ENCODE assay signal across 28 cellular contexts in genomic region chr9:20215552-20215951, GRCh38.
"Had no signal": no experiment of that assay in that cellular context is flagged by ENCODE, and none has a peak within 500 bp of the region (broad histone marks: within the 10 kb centered on the region; RNA-seq: fewer than 3 reads in every experiment).

No MANE protein-coding gene starts in this region.

- H3K36me3 ChIP-seq: adrenal gland, colonic mucosa had no signal

- H3K4me1 ChIP-seq: adrenal gland, colonic mucosa had no signal

- H3K27ac ChIP-seq: adrenal gland, body of pancreas, colonic mucosa, epithelial cell of prostate, VCaP had no signal

- H3K9me3 Mint-ChIP-seq: activated CD4-positive, alpha-beta memory T cell treated with anti-CD3 and anti-CD28 coated beads for 36 hours; activated naive CD4-positive, alpha-beta T cell treated with anti-CD3 and anti-CD28 coated beads for 36 hours; activated naive CD4-positive, alpha-beta T cell treated with anti-CD3 and anti-CD28 coated beads, Interleukin-2, amount 50 U/mL, for 24 hours; activated naive CD8-positive, alpha-beta T cell treated with anti-CD3 and anti-CD28 coated beads for 36 hours; activated naive CD8-positive, alpha-beta T cell treated with anti-CD3 and anti-CD28 coated beads, Interleukin-2, amount 50 U/mL, for 24 hours; activated T-helper 1 cell treated with anti-CD3 and anti-CD28 coated beads, Interleukin-12 subunit alpha, Interleukin-12 subunit beta, Interleukin-2, Interleukin-4 antibody, amounts not matched to agents 30 ng/mL and 10 ng/mL and 1 ng/mL, durations not matched to agents 14 hours and 24 hours and 36 hours; activated T-helper 2 cell treated with anti-CD3 and anti-CD28 coated beads, Interferon-gamma antibody, Interleukin-2, Interleukin-4, amounts not matched to agents 10 μg/mL and 5 μg/mL and 100 μg/mL, durations not matched to agents 14 hours and 24 hours and 36 hours; WTC11 had no signal

- DNase-seq: activated CD4-positive, alpha-beta memory T cell treated with anti-CD3 and anti-CD28 coated beads for 36 hours; activated CD4-positive, alpha-beta T cell treated with anti-CD3 and anti-CD28 coated beads for 1 hour; activated CD4-positive, alpha-beta T cell treated with anti-CD3 and anti-CD28 coated beads for 48 hours; activated CD8-positive, alpha-beta memory T cell treated with anti-CD3 and anti-CD28 coated beads, Interleukin-2, amount 10 ng/mL, durations not matched to agents 7 days and 5 days; activated CD8-positive, alpha-beta memory T cell treated with anti-CD3 and anti-CD28 coated beads, Interleukin-2, amount 50 U/mL, for 4 hours; activated CD8-positive, alpha-beta T cell treated with anti-CD3 and anti-CD28 coated beads, Interleukin-2, amount 10 ng/mL, durations not matched to agents 7 days and 5 days; activated effector memory CD4-positive, alpha-beta T cell treated with anti-CD3 and anti-CD28 coated beads, Interleukin-2, amount 50 U/mL, for 16 hours; activated naive CD4-positive, alpha-beta T cell treated with anti-CD3 and anti-CD28 coated beads for 36 hours; activated naive CD8-positive, alpha-beta T cell treated with anti-CD3 and anti-CD28 coated beads for 36 hours; activated naive CD8-positive, alpha-beta T cell treated with anti-CD3 and anti-CD28 coated beads, Interleukin-2, amount 50 U/mL, for 24 hours; activated T-cell treated with anti-CD3 and anti-CD28 coated beads, Interleukin-2, amount 50 U/mL, for 1 hour; activated T-cell treated with anti-CD3 and anti-CD28 coated beads, Interleukin-2, amount 50 U/mL, for 48 hours; adrenal gland; amygdala; aorta; body of pancreas; central memory CD4-positive, alpha-beta T cell; cerebellar nuclear complex; colonic mucosa; effector CD8-positive, alpha-beta T cell; foreskin fibroblast; T-helper 2 cell had no signal

- H3K4me1 Mint-ChIP-seq: WTC11 had no signal

- H3K27me3 Mint-ChIP-seq: activated CD4-positive, alpha-beta memory T cell treated with anti-CD3 and anti-CD28 coated beads for 36 hours; activated CD8-positive, alpha-beta memory T cell treated with anti-CD3 and anti-CD28 coated beads, Interleukin-2, amount 10 ng/mL, durations not matched to agents 7 days and 5 days; activated naive CD4-positive, alpha-beta T cell treated with anti-CD3 and anti-CD28 coated beads, Interleukin-2, amount 50 U/mL, for 24 hours; activated naive CD8-positive, alpha-beta T cell treated with anti-CD3 and anti-CD28 coated beads for 36 hours; activated naive CD8-positive, alpha-beta T cell treated with anti-CD3 and anti-CD28 coated beads, Interleukin-2, amount 50 U/mL, for 24 hours had no signal

- H3K36me3 Mint-ChIP-seq: activated CD4-positive, alpha-beta memory T cell treated with anti-CD3 and anti-CD28 coated beads for 36 hours; activated naive CD4-positive, alpha-beta T cell treated with anti-CD3 and anti-CD28 coated beads, Interleukin-2, amount 50 U/mL, for 24 hours; activated naive CD8-positive, alpha-beta T cell treated with anti-CD3 and anti-CD28 coated beads for 36 hours; WTC11 had no signal

- H3K9me3 ChIP-seq: adrenal gland, body of pancreas, colonic mucosa had no signal

- H3K27me3 ChIP-seq: adrenal gland, body of pancreas, colonic mucosa had no signal

- H3K27ac Mint-ChIP-seq: activated CD4-positive, alpha-beta memory T cell treated with anti-CD3 and anti-CD28 coated beads for 36 hours; activated CD8-positive, alpha-beta memory T cell treated with anti-CD3 and anti-CD28 coated beads, Interleukin-2, amount 10 ng/mL, durations not matched to agents 7 days and 5 days; activated CD8-positive, alpha-beta T cell treated with anti-CD3 and anti-CD28 coated beads, Interleukin-2, amount 10 ng/mL, durations not matched to agents 7 days and 5 days; activated naive CD4-positive, alpha-beta T cell treated with anti-CD3 and anti-CD28 coated beads for 36 hours; activated naive CD4-positive, alpha-beta T cell treated with anti-CD3 and anti-CD28 coated beads, Interleukin-2, amount 50 U/mL, for 24 hours; activated naive CD8-positive, alpha-beta T cell treated with anti-CD3 and anti-CD28 coated beads for 36 hours; activated naive CD8-positive, alpha-beta T cell treated with anti-CD3 and anti-CD28 coated beads, Interleukin-2, amount 50 U/mL, for 24 hours; activated T-helper 1 cell treated with anti-CD3 and anti-CD28 coated beads, Interleukin-12 subunit alpha, Interleukin-12 subunit beta, Interleukin-2, Interleukin-4 antibody, amounts not matched to agents 30 ng/mL and 10 ng/mL and 1 ng/mL, durations not matched to agents 14 hours and 24 hours and 36 hours; activated T-helper 2 cell treated with anti-CD3 and anti-CD28 coated beads, Interferon-gamma antibody, Interleukin-2, Interleukin-4, amounts not matched to agents 10 μg/mL and 5 μg/mL and 100 μg/mL, durations not matched to agents 14 hours and 24 hours and 36 hours; WTC11 had no signal

- H3K4me3 ChIP-seq: adrenal gland, body of pancreas, colonic mucosa had no signal

- H3K4me3 Mint-ChIP-seq: activated CD4-positive, alpha-beta memory T cell treated with anti-CD3 and anti-CD28 coated beads for 36 hours; activated CD8-positive, alpha-beta memory T cell treated with anti-CD3 and anti-CD28 coated beads, Interleukin-2, amount 10 ng/mL, durations not matched to agents 7 days and 5 days; activated CD8-positive, alpha-beta T cell treated with anti-CD3 and anti-CD28 coated beads, Interleukin-2, amount 10 ng/mL, durations not matched to agents 7 days and 5 days; activated naive CD4-positive, alpha-beta T cell treated with anti-CD3 and anti-CD28 coated beads for 36 hours; activated naive CD4-positive, alpha-beta T cell treated with anti-CD3 and anti-CD28 coated beads, Interleukin-2, amount 50 U/mL, for 24 hours; activated naive CD8-positive, alpha-beta T cell treated with anti-CD3 and anti-CD28 coated beads for 36 hours; activated naive CD8-positive, alpha-beta T cell treated with anti-CD3 and anti-CD28 coated beads, Interleukin-2, amount 50 U/mL, for 24 hours; activated T-helper 1 cell treated with anti-CD3 and anti-CD28 coated beads, Interleukin-12 subunit alpha, Interleukin-12 subunit beta, Interleukin-2, Interleukin-4 antibody, amounts not matched to agents 30 ng/mL and 10 ng/mL and 1 ng/mL, durations not matched to agents 14 hours and 24 hours and 36 hours; WTC11 had no signal
